20 cellular contexts compared by ENCODE assay signal in genomic region chr11:57541099-57541670, GRCh38. TPM values are rescaled to one million over a fixed set of nuclear protein-coding genes. Genes with fewer than 3 reads are reported as not detected.
DNase-seq lines count a peak whose midpoint lies in the region; ATAC-seq, FAIRE-seq and TF ChIP-seq lines count a peak whose summit lies in the region.
"Had no signal": no experiment of that assay in that cellular context is flagged by ENCODE, and none has a peak within 500 bp of the region (broad histone marks: within the 10 kb centered on the region; RNA-seq: fewer than 3 reads in every experiment).

No MANE protein-coding gene starts in this region.

- H3K27ac ChIP-seq in HEK293 (ENCODE audit: extremely low read depth, low read depth, low read length) (no peak overlapping the region), gastrocnemius medialis (peak overlapping the region; percentile 89 to 96 (median 92))
- H3K27ac ChIP-seq: A549, C4-2B had no signal

- no peaks in the 10 kb centered on the region for H3K4me1 ChIP-seq in HEK293 (ENCODE audit: control insufficient read depth, insufficient read depth, low read length)
- peaks cover 58 to 64% of the 10 kb centered on the region in 2 donors for H3K4me1 ChIP-seq in gastrocnemius medialis
- H3K4me1 ChIP-seq: A549, BE2C, HAP-1 had no signal

- H3K36me3 ChIP-seq in HEK293 (ENCODE audit: control insufficient read depth in 2 of 2, insufficient read depth in 1 of 2, low read length in 2 of 2) = no peaks in the 10 kb centered on the region
- H3K36me3 ChIP-seq in gastrocnemius medialis = peaks cover 0 to 5% of the 10 kb centered on the region in 2 donors
- H3K36me3 ChIP-seq: BE2C, HAP-1 had no signal

- TF ChIP-seq POLR2A in GM12892 (IDR thresholded peaks at IDR 0.05; ENCODE audit: low read depth, low read length) (no peak), gastrocnemius medialis (IDR thresholded peaks at IDR 0.05) (peak; percentile 22 to 53)

- in situ Hi-C loops in gastrocnemius medialis (cut with MboI; ENCODE audit: low sequenced_read_pairs in 4 of 4) = no loop called here

- peak; percentile 14 for FAIRE-seq in GM12892 (lab: Jason Lieb, UNC)
- FAIRE-seq: A549, GM12891, H1, HepG2, HTR-8/SVneo had no signal

- no peaks in the 10 kb centered on the region for H3K9me3 ChIP-seq in HEK293 (ENCODE audit: control insufficient read depth, insufficient read depth, low read depth, low read length)
- no peaks in the 10 kb centered on the region for H3K9me3 ChIP-seq in gastrocnemius medialis
- H3K9me3 ChIP-seq: A549, BE2C, HAP-1 had no signal

- POLR2A ChIA-PET in HEK293 (lab: Yijun Ruan, JAX) = no interaction called here

- H3K27me3 ChIP-seq in gastrocnemius medialis = no peaks in the 10 kb centered on the region
- H3K27me3 ChIP-seq: BE2C had no signal

- CTCF ChIA-PET in HEK293 (lab: Yijun Ruan, JAX) = interaction anchor here (0.6 kb wide), 1 partner anchor 984 kb away, joined by 4 read pairs; no protein-coding TSS in a partner anchor

- DNase-seq in GM12892 (ENCODE audit: insufficient read length) (no peak), left cardiac atrium (no peak), gastrocnemius medialis (peak; percentile 75 to 82), NCI-H345 treated with DMSO at 0.1 percent for 48 hours (lab: John Stamatoyannopoulos, UW; ENCODE audit: unreplicated experiment) (no peak), GM03348 (ENCODE audit: low spot score) (no peak)
- DNase-seq: BE2C; CD4-positive, alpha-beta memory T cell; DMS79; HFFc6 had no signal

- ATAC-seq in left cardiac atrium = peak; percentile 76 to 82
- peak; percentile 82 to 83 for ATAC-seq in gastrocnemius medialis
- ATAC-seq in GM21717 (IDR thresholded peaks at IDR 0.05; ENCODE audit: unreplicated experiment) = no peak
- ATAC-seq: A549, HepG2 had no signal

- TF ChIP-seq CTCF in HEK293 (tag by site-specific recombination; IDR thresholded peaks at IDR 0.05) = no peak
- no peak for TF ChIP-seq CTCF in gastrocnemius medialis (IDR thresholded peaks at IDR 0.05 in 4 of 5, conservative IDR thresholded peaks at IDR 0.05 in 1 of 5)

- H3K4me3 ChIP-seq in HEK293 (ENCODE audit: low read depth, low read length) (no peak overlapping the region), gastrocnemius medialis (peak overlapping the region in 2 of 4 donors; percentile 4 to 17)
- H3K4me3 ChIP-seq: A549, HAP-1 had no signal

- intact Hi-C loops in left cardiac atrium (cut with DNase I) = no loop called here
- intact Hi-C loops in gastrocnemius medialis (cut with DNase I; ENCODE audit: low total_unique reads) = no loop called here

TF ChIP-seq in HEK293, 187 proteins besides CTCF, POLR2A, EP300 and RAD21:
- TF ChIP-seq ZNF776 (tag by site-specific recombination; IDR thresholded peaks at IDR 0.05; ENCODE audit: borderline replicate concordance) = no peak
- peak; percentile 41 for TF ChIP-seq PRDM10 (tag by site-specific recombination; IDR thresholded peaks at IDR 0.05)

RNA-seq across cellular contexts. Expression of gene SMTNL1, which starts 3.8 kb away (rescaled TPM):
- polyA plus RNA-seq in GM12892 (2012; ENCODE audit: missing spikeins) = 0.21 TPM
- not detected for total RNA-seq in left cardiac atrium
- 10 to 100 TPM; 23.0 to 52.7 (median 43.4) TPM for total RNA-seq in gastrocnemius medialis
- total RNA-seq: CD4-positive, alpha-beta memory T cell; G401; H1; HepG2; HFFc6 had no signal
- polyA plus RNA-seq: A549, AG04450 had no signal

RNA-seq across cellular contexts. Expression of gene TIMM10, which starts 10.6 kb away (rescaled TPM):
- 120 TPM for polyA plus RNA-seq in GM12892 (2012; ENCODE audit: missing spikeins)
- total RNA-seq in left cardiac atrium (10 to 100 TPM; 58.0 to 58.9 TPM), gastrocnemius medialis (10 to 100 TPM; 45.4 to 61.7 (median 49.5) TPM)

RNA-seq across cellular contexts. Expression of gene SLC43A1, which starts 25.7 kb away (rescaled TPM):
- 8.5 TPM for polyA plus RNA-seq in GM12892 (2012; ENCODE audit: missing spikeins)
- total RNA-seq in left cardiac atrium (1 to 10 TPM; 5.8 to 7.2 TPM), gastrocnemius medialis (10 to 100 TPM in 3 of 4 donors, 1 to 10 TPM in 1; 7.4 to 35.1 (median 15.8) TPM)

RNA-seq across cellular contexts. Expression of gene UBE2L6, which starts 26.3 kb away (rescaled TPM):
- polyA plus RNA-seq in GM12892 (2012; ENCODE audit: missing spikeins) = 94.0 TPM
- 10 to 100 TPM; 28.9 to 30.0 TPM for total RNA-seq in left cardiac atrium
- 1 to 10 TPM; 5.5 to 9.0 (median 6.7) TPM for total RNA-seq in gastrocnemius medialis

RNA-seq across cellular contexts. Expression of gene SERPING1, which starts 56.3 kb away (rescaled TPM):
- not detected for polyA plus RNA-seq in GM12892 (2012; ENCODE audit: missing spikeins)
- total RNA-seq in left cardiac atrium (100 to 1,000 TPM; 198 to 266 TPM), gastrocnemius medialis (100 to 1,000 TPM in 3 of 4 donors, 10 to 100 TPM in 1; 90.0 to 171 (median 106) TPM)
- total RNA-seq: CD4-positive, alpha-beta memory T cell had no signal
- polyA plus RNA-seq: CD4-positive, alpha-beta memory T cell had no signal

Comparison
In these comparisons a context has a peak if more than half of its experiments do, and no peak if none do; other contexts are left out.
1. DNase-seq: peak in gastrocnemius medialis (2 of 2); none in GM12892 (single experiment), left cardiac atrium (single experiment), NCI-H345 treated with DMSO at 0.1 percent for 48 hours (single experiment) and GM03348 (single experiment).
2. RNA of gene SMTNL1, which starts 3.8 kb away (total RNA-seq): 23.0 to 52.7 TPM in gastrocnemius medialis; not detected in left cardiac atrium; every median in the first group is over 10 times any median in the second.